In the genomic region with DNA sequence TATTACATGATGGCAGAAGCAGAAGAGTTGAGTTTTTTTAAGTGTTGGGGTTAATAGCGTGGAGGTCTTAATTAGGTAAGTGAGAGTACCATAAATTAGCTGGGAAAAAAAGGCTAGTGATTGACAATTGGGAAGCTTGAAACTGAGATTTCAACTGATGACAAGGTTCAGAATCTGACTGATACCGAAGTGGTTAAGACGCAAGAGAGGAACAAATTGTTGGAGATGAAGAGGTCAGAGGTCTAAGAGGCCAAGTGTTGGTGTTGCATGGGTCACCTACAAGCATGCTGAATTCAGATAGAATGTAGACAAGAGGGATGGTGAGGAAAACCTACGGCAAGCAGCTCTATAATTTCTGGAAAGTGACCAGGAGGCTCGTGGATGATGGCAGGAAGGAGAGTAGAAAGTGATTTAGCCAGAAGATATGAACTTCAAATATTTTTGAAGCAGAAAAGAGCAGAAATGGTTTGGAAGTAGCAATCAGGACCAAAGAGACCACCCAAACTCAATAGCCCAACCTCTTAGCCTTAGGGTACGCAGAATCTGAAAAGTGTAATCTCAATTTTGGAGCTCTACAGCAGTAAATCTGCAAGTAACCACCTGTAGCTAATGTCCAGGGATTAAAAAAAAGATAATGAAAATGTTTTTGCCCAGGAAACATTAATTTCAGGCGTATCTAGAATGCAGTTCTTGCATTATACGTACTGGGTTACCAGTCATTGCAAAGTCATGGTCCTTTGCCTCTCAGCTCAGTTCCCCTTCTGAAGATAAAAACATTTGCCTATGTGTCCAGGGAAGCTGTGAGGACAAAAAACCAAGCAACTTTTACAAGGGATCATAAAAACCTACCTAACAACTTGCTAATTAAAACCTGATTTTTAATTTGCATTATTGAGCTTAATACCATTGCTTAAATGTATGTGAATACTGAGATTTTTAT, we compare ENCODE assay signal across 2 cellular contexts.
TF ChIP-seq lines count a peak whose summit lies in the region.

No MANE protein-coding gene starts in this region.

TF ChIP-seq in GM12878, 131 proteins besides CTCF, POLR2A, EP300 and RAD21 (continued from another document):
- TF ChIP-seq POU2F2 (IDR thresholded peaks at IDR 0.05; ENCODE audit: borderline replicate concordance, low read depth, low read length) (no peak), SREBF2 (IDR thresholded peaks at IDR 0.05; ENCODE audit: low read length) (no peak), PAX5 (IDR thresholded peaks at IDR 0.05; ENCODE audit: borderline replicate concordance, low read depth, low read length) (peak; percentile 60; the same call in 1 of the 2 replicates)
- TF ChIP-seq, protein P1, sequence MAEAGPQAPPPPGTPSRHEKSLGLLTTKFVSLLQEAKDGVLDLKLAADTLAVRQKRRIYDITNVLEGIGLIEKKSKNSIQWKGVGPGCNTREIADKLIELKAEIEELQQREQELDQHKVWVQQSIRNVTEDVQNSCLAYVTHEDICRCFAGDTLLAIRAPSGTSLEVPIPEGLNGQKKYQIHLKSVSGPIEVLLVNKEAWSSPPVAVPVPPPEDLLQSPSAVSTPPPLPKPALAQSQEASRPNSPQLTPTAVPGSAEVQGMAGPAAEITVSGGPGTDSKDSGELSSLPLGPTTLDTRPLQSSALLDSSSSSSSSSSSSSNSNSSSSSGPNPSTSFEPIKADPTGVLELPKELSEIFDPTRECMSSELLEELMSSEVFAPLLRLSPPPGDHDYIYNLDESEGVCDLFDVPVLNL (IDR thresholded peaks at IDR 0.05; ENCODE audit: low read depth, low read length): no peak
TF ChIP-seq in GM12878: peak in this region for 2.

TF ChIP-seq in neural cell, 6 proteins besides CTCF, POLR2A, EP300 and RAD21:
- TF ChIP-seq, protein P2, sequence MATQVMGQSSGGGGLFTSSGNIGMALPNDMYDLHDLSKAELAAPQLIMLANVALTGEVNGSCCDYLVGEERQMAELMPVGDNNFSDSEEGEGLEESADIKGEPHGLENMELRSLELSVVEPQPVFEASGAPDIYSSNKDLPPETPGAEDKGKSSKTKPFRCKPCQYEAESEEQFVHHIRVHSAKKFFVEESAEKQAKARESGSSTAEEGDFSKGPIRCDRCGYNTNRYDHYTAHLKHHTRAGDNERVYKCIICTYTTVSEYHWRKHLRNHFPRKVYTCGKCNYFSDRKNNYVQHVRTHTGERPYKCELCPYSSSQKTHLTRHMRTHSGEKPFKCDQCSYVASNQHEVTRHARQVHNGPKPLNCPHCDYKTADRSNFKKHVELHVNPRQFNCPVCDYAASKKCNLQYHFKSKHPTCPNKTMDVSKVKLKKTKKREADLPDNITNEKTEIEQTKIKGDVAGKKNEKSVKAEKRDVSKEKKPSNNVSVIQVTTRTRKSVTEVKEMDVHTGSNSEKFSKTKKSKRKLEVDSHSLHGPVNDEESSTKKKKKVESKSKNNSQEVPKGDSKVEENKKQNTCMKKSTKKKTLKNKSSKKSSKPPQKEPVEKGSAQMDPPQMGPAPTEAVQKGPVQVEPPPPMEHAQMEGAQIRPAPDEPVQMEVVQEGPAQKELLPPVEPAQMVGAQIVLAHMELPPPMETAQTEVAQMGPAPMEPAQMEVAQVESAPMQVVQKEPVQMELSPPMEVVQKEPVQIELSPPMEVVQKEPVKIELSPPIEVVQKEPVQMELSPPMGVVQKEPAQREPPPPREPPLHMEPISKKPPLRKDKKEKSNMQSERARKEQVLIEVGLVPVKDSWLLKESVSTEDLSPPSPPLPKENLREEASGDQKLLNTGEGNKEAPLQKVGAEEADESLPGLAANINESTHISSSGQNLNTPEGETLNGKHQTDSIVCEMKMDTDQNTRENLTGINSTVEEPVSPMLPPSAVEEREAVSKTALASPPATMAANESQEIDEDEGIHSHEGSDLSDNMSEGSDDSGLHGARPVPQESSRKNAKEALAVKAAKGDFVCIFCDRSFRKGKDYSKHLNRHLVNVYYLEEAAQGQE (IDR thresholded peaks at IDR 0.05; ENCODE audit: borderline replicate concordance): no peak
- TF ChIP-seq EZH2 (IDR thresholded peaks at IDR 0.05; ENCODE audit: borderline replicate concordance, insufficient read depth, low read length, poor library complexity, severe bottlenecking) (no peak), POLR2AphosphoS5 (IDR thresholded peaks at IDR 0.05) (no peak), SMC3 (conservative IDR thresholded peaks at IDR 0.05; ENCODE audit: poor library complexity) (no peak), TAF1 (IDR thresholded peaks at IDR 0.05; ENCODE audit: low read depth) (no peak), MXI1 (conservative IDR thresholded peaks at IDR 0.05; ENCODE audit: poor library complexity, severe bottlenecking) (no peak)
